In genomic region chr5:107476783-107477182, GRCh38 we compare ENCODE assay signal across 10 cellular contexts.
DNase-seq lines count a peak whose midpoint lies in the region; ATAC-seq, FAIRE-seq and TF ChIP-seq lines count a peak whose summit lies in the region.
"Had no signal": no experiment of that assay in that cellular context is flagged by ENCODE, and none has a peak within 500 bp of the region (broad histone marks: within the 10 kb centered on the region; RNA-seq: fewer than 3 reads in every experiment).

No MANE protein-coding gene starts in this region.

- H3K79me2 ChIP-seq in keratinocyte (ENCODE audit: control insufficient read depth, insufficient read depth, low read length), result no peaks in the 10 kb centered on the region

- no peak overlapping the region for H2AFZ ChIP-seq in keratinocyte (ENCODE audit: control insufficient read depth, low read length)

- peak overlapping the region; percentile 25 for H3K4me2 ChIP-seq in keratinocyte (ENCODE audit: control insufficient read depth, extremely low read depth, insufficient read depth, low read depth, low read length)

- FAIRE-seq in keratinocyte (lab: Jason Lieb, UNC), result peak; percentile 17
- FAIRE-seq in HTR-8/SVneo (lab: Jason Lieb, UNC), result no peak

- peaks cover 65% of the 10 kb centered on the region for H3K4me1 ChIP-seq in keratinocyte (ENCODE audit: control insufficient read depth, extremely low read depth, insufficient read depth, low read length)

- no peaks in the 10 kb centered on the region for H3K9me3 ChIP-seq in keratinocyte (ENCODE audit: control insufficient read depth, low read depth, low read length)

- no peaks in the 10 kb centered on the region for H3K36me3 ChIP-seq in keratinocyte (ENCODE audit: control insufficient read depth in 2 of 2, extremely low read depth in 1 of 2, insufficient read depth in 2 of 2, low read length in 2 of 2)

- H3K9me3 Mint-ChIP-seq in activated naive CD8-positive, alpha-beta T cell (ENCODE audit: low read depth), result no peaks in the 10 kb centered on the region
- H3K9me3 Mint-ChIP-seq in activated naive CD8-positive, alpha-beta T cell treated with anti-CD3 and anti-CD28 coated beads for 36 hours, result no peaks in the 10 kb centered on the region
- H3K9me3 Mint-ChIP-seq: activated B cell treated with CpG ODN at 0.5 μM for 24 hours; naive thymus-derived CD8-positive, alpha-beta T cell had no signal

- H3K36me3 Mint-ChIP-seq in activated naive CD8-positive, alpha-beta T cell, result no peaks in the 10 kb centered on the region
- H3K36me3 Mint-ChIP-seq in activated naive CD8-positive, alpha-beta T cell treated with anti-CD3 and anti-CD28 coated beads for 36 hours, result no peaks in the 10 kb centered on the region
- H3K36me3 Mint-ChIP-seq: naive thymus-derived CD8-positive, alpha-beta T cell had no signal

- H3K27ac Mint-ChIP-seq in activated naive CD8-positive, alpha-beta T cell, result peak overlapping the region; percentile 30
- no peak overlapping the region for H3K27ac Mint-ChIP-seq in activated naive CD8-positive, alpha-beta T cell treated with anti-CD3 and anti-CD28 coated beads for 36 hours
- H3K27ac Mint-ChIP-seq: activated B cell treated with CpG ODN at 0.5 μM for 24 hours had no signal

- H3K9me1 ChIP-seq in keratinocyte (ENCODE audit: control insufficient read depth, extremely low read depth, insufficient read depth, low read length), result no peaks in the 10 kb centered on the region

- H3K27ac ChIP-seq in keratinocyte (ENCODE audit: control insufficient read depth, insufficient read depth, low read length), result peak overlapping the region; percentile 33

- H3K4me3 Mint-ChIP-seq in activated naive CD8-positive, alpha-beta T cell, result no peak overlapping the region
- H3K4me3 Mint-ChIP-seq in activated naive CD8-positive, alpha-beta T cell treated with anti-CD3 and anti-CD28 coated beads for 36 hours, result no peak overlapping the region
- H3K4me3 Mint-ChIP-seq: activated B cell treated with CpG ODN at 0.5 μM for 24 hours had no signal

- no peaks in the 10 kb centered on the region for H3K27me3 ChIP-seq in keratinocyte (ENCODE audit: control insufficient read depth, extremely low read depth, insufficient read depth, low read length)

- no peak for DNase-seq in activated naive CD8-positive, alpha-beta T cell treated with anti-CD3 and anti-CD28 coated beads for 36 hours
- DNase-seq in SKM-1 (lab: John Stamatoyannopoulos, UW; ENCODE audit: unreplicated experiment) (peak; percentile 30), keratinocyte (ENCODE audit: low read depth, low spot score) (no peak), inferior parietal cortex (ENCODE audit: extremely low spot score) (no peak), HTR-8/SVneo (ENCODE audit: insufficient read length, low spot score) (no peak), head of caudate nucleus (no peak)
- DNase-seq: activated B cell treated with CpG ODN at 0.5 μM for 24 hours had no signal

- TF ChIP-seq CTCF in keratinocyte (optimal IDR thresholded peaks at IDR 0.05 in 1 of 3, IDR thresholded peaks at IDR 0.05 in 1 of 3, conservative IDR thresholded peaks at IDR 0.05 in 1 of 3; ENCODE audit: extremely low read depth in 1 of 3, insufficient read depth in 2 of 3, low read length in 3 of 3), result no peak

- H4K20me1 ChIP-seq in keratinocyte (ENCODE audit: control insufficient read depth, extremely low read depth, insufficient read depth, low read length), result no peaks in the 10 kb centered on the region

- H3K4me3 ChIP-seq in keratinocyte (ENCODE audit: control insufficient read depth in 2 of 3, extremely low read depth in 1 of 3, insufficient read depth in 2 of 3, low read depth in 1 of 3, low read length in 3 of 3), result no peak overlapping the region

- H3K9ac ChIP-seq in keratinocyte (ENCODE audit: control insufficient read depth, extremely low read depth, insufficient read depth, low read length), result no peak overlapping the region

- H3K27me3 Mint-ChIP-seq in activated naive CD8-positive, alpha-beta T cell, result peaks cover 10% of the 10 kb centered on the region
- no peaks in the 10 kb centered on the region for H3K27me3 Mint-ChIP-seq in activated naive CD8-positive, alpha-beta T cell treated with anti-CD3 and anti-CD28 coated beads for 36 hours
- H3K27me3 Mint-ChIP-seq: activated B cell treated with CpG ODN at 0.5 μM for 24 hours had no signal

- intact Hi-C loops in head of caudate nucleus (cut with DNase I), result no loop called here

- dilution Hi-C loops in keratinocyte (cut with MboI; ENCODE audit: extremely low pct_ligation_motif_present, low sequenced_read_pairs), result no loop called here

- no peaks in the 10 kb centered on the region for H3K4me1 Mint-ChIP-seq in activated naive CD8-positive, alpha-beta T cell (ENCODE audit: low read depth)
- H3K4me1 Mint-ChIP-seq in activated naive CD8-positive, alpha-beta T cell treated with anti-CD3 and anti-CD28 coated beads for 36 hours, result no peaks in the 10 kb centered on the region
- H3K4me1 Mint-ChIP-seq: activated B cell treated with CpG ODN at 0.5 μM for 24 hours had no signal

- peak; percentile 95 for ATAC-seq in HG02973 (IDR thresholded peaks at IDR 0.05; ENCODE audit: unreplicated experiment)
- ATAC-seq: naive thymus-derived CD8-positive, alpha-beta T cell had no signal
